ENCODE assay signal across 27 cellular contexts in the genomic region with DNA sequence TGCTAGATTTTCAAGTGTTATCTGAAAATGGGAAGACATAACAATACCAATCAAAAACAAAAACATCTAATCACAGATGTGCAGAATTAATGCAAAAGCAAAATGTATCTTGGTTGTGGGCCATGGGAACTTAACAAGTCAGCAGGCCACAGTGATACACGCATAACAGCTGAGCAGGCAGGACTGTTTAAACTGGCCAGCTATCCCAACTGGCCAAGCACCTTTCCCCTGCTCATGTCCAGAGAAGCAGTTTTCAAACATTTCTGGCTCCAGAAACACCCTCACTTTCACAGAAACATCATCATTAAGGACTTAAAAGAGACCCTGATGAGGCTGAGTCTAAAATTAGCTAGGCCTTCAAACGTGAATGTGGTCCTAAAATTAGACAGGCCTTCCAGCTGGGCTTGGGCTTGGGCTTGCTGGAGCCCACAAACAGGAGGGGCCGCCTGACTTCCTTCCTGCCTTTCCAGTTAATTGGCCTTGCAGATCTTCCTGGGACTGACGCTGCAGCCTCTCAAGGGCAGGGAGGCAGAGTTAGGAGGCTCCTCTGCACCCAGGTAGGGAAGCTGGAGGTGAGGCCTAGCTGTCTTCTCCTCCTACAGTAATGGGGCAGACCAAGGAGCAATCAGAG.
DNase-seq lines count a peak whose midpoint lies in the region; ATAC-seq and TF ChIP-seq lines count a peak whose summit lies in the region.
"Had no signal": no experiment of that assay in that cellular context is flagged by ENCODE, and none has a peak within 500 bp of the region (broad histone marks: within the 10 kb centered on the region; RNA-seq: fewer than 3 reads in every experiment).

No MANE protein-coding gene starts in this region.

- no peak overlapping the region for H3K27ac ChIP-seq in IMR-90 (ENCODE audit: insufficient read depth, low read length)
- H3K27ac ChIP-seq in left ventricle myocardium inferior (replicated peaks) = peak overlapping the region; percentile 68
- peak overlapping the region; percentile 5 for H3K27ac ChIP-seq in skeletal muscle tissue (ENCODE audit: low read depth, low read length)
- H3K27ac ChIP-seq: colonic mucosa, upper lobe of right lung had no signal

- 74% methylated on average over 3 of the region's 4 CpGs; no CpG with 5 or more reads in 1 of the 2 experiments for WGBS in IMR-90 (ENCODE audit: extremely low coverage in 2 of 2, insufficient read length in 1 of 2), 2 experiments

- POLR2A ChIA-PET in IMR-90 (lab: Charles Lee; ENCODE audit: unreplicated experiment) (no interaction called here), MCF 10A (lab: Yijun Ruan, JAX) (interaction anchor here (1.3 kb wide), 1 partner anchor 11 kb away, joined by 4 read pairs; no protein-coding TSS in a partner anchor)

- no peak overlapping the region for H4K5ac ChIP-seq in IMR-90 (ENCODE audit: low read depth, low read length)

- no peak overlapping the region for H3K56ac ChIP-seq in IMR-90 (ENCODE audit: extremely low read depth, insufficient read depth, low read length)

- no peak overlapping the region for H2AK9ac ChIP-seq in IMR-90 (replicated peaks; ENCODE audit: low read depth, low read length, poor library complexity)

- H3K14ac ChIP-seq in IMR-90 (replicated peaks; ENCODE audit: low read depth, low read length) = no peak overlapping the region

- H3K18ac ChIP-seq in IMR-90 (ENCODE audit: low read depth, low read length) = no peak overlapping the region

- dilution Hi-C loops in IMR-90 (cut with HindIII; ENCODE audit: low sequenced_read_pairs, unreplicated experiment) = no loop called here

- H4K91ac ChIP-seq in IMR-90 (ENCODE audit: insufficient read depth, low read depth, low read length) = no peak overlapping the region

- no peaks in the 10 kb centered on the region for H4K20me1 ChIP-seq in IMR-90 (ENCODE audit: insufficient read depth, low read length)

- in situ Hi-C loops in IMR-90 (cut with MboI; ENCODE audit: low sequenced_read_pairs) = no loop called here

- no peak overlapping the region for H2BK20ac ChIP-seq in IMR-90 (ENCODE audit: low read depth, low read length)

- H2BK5ac ChIP-seq in IMR-90 (ENCODE audit: low read depth, low read length, poor library complexity, severe bottlenecking) = no peak overlapping the region

- no peak overlapping the region for H2AK5ac ChIP-seq in IMR-90 (ENCODE audit: low read depth, low read length)

- H3K4me2 ChIP-seq in IMR-90 (ENCODE audit: low read depth, low read length) = no peak overlapping the region

- H3K27me3 Mint-ChIP-seq in MCF 10A (ENCODE audit: insufficient read depth, unreplicated experiment) = no peaks in the 10 kb centered on the region
- H3K27me3 Mint-ChIP-seq: activated naive CD4-positive, alpha-beta T cell treated with anti-CD3 and anti-CD28 coated beads, Interleukin-2, amount 10 ng/mL, durations not matched to agents 7 days and 5 days; effector memory CD8-positive, alpha-beta T cell had no signal

- no peaks in the 10 kb centered on the region for H3K4me1 Mint-ChIP-seq in MCF 10A (ENCODE audit: insufficient read depth, unreplicated experiment)
- H3K4me1 Mint-ChIP-seq: stimulated activated effector memory CD8-positive, alpha-beta T cell treated with anti-CD3 and anti-CD28 coated beads, Interleukin-12 subunit alpha, Interleukin-12 subunit beta, amount 100 ng/mL, for 72 hours had no signal

- TF ChIP-seq POLR2A in IMR-90 (IDR thresholded peaks at IDR 0.05; ENCODE audit: low read depth, low read length) = no peak

- no peaks in the 10 kb centered on the region for H3K27me3 ChIP-seq in IMR-90 (ENCODE audit: control insufficient read depth, insufficient read depth, low read length)
- H3K27me3 ChIP-seq in left ventricle myocardium inferior (ENCODE audit: low read depth) = no peaks in the 10 kb centered on the region
- H3K27me3 ChIP-seq in skeletal muscle tissue (ENCODE audit: control insufficient read depth in 3 of 3, insufficient read depth in 3 of 3, low read length in 3 of 3) = no peaks in the 10 kb centered on the region
- H3K27me3 ChIP-seq: colonic mucosa, upper lobe of right lung had no signal

- no peak overlapping the region for H3K9ac ChIP-seq in IMR-90 (ENCODE audit: low read depth, low read length)
- H3K9ac ChIP-seq in skeletal muscle tissue (ENCODE audit: low read depth in 1 of 3, low read length in 3 of 3) = no peak overlapping the region

- CTCF ChIA-PET in IMR-90 (lab: Yijun Ruan, JAX) (no interaction called here), MCF 10A (lab: Yijun Ruan, JAX) (no interaction called here)

- no peak overlapping the region for H3K27ac Mint-ChIP-seq in MCF 10A (ENCODE audit: low read depth, unreplicated experiment)
- H3K27ac Mint-ChIP-seq: activated naive CD4-positive, alpha-beta T cell treated with anti-CD3 and anti-CD28 coated beads, Interleukin-2, amount 10 ng/mL, durations not matched to agents 7 days and 5 days; activated T-helper 1 cell treated with anti-CD3 and anti-CD28 coated beads, Interleukin-12 subunit alpha, Interleukin-12 subunit beta, Interleukin-2, Interleukin-4 antibody, amounts not matched to agents 30 ng/mL and 10 ng/mL and 1 ng/mL, durations not matched to agents 14 hours and 24 hours and 36 hours; effector memory CD8-positive, alpha-beta T cell; stimulated activated effector memory CD8-positive, alpha-beta T cell treated with anti-CD3 and anti-CD28 coated beads, Interleukin-12 subunit alpha, Interleukin-12 subunit beta, amount 100 ng/mL, for 72 hours; WTC11 had no signal

- H3K4me3 ChIP-seq in IMR-90 (ENCODE audit: insufficient read depth, low read depth, low read length) (no peak overlapping the region), left ventricle myocardium inferior (no peak overlapping the region), skeletal muscle tissue (ENCODE audit: low read length in 3 of 3) (no peak overlapping the region)
- H3K4me3 ChIP-seq: colonic mucosa, upper lobe of right lung had no signal

- H4K8ac ChIP-seq in IMR-90 (ENCODE audit: low read depth in 2 of 2, low read length in 2 of 2) = no peak overlapping the region

- no peak overlapping the region for H3K4me3 Mint-ChIP-seq in MCF 10A (ENCODE audit: unreplicated experiment)
- H3K4me3 Mint-ChIP-seq: activated naive CD4-positive, alpha-beta T cell treated with anti-CD3 and anti-CD28 coated beads, Interleukin-2, amount 10 ng/mL, durations not matched to agents 7 days and 5 days; activated T-helper 1 cell treated with anti-CD3 and anti-CD28 coated beads, Interleukin-12 subunit alpha, Interleukin-12 subunit beta, Interleukin-2, Interleukin-4 antibody, amounts not matched to agents 30 ng/mL and 10 ng/mL and 1 ng/mL, durations not matched to agents 14 hours and 24 hours and 36 hours; CD14-positive monocyte; effector memory CD8-positive, alpha-beta T cell; stimulated activated effector memory CD8-positive, alpha-beta T cell treated with anti-CD3 and anti-CD28 coated beads, Interleukin-12 subunit alpha, Interleukin-12 subunit beta, amount 100 ng/mL, for 72 hours; WTC11 had no signal

- no peak for ATAC-seq in IMR-90 (ENCODE audit: low read depth)
- no peak for ATAC-seq in GM21786 (IDR thresholded peaks at IDR 0.05; ENCODE audit: unreplicated experiment)
- ATAC-seq: effector memory CD8-positive, alpha-beta T cell; naive thymus-derived CD4-positive, alpha-beta T cell; stimulated activated effector memory CD8-positive, alpha-beta T cell treated with anti-CD3 and anti-CD28 coated beads, Interleukin-12 subunit alpha, Interleukin-12 subunit beta, amount 100 ng/mL, for 72 hours; upper lobe of right lung; WTC11 had no signal

- no peaks in the 10 kb centered on the region for H3K79me1 ChIP-seq in IMR-90 (ENCODE audit: low read depth in 1 of 2, low read length in 2 of 2)

- no peaks in the 10 kb centered on the region for H3K9me1 ChIP-seq in IMR-90 (ENCODE audit: insufficient read depth, low read length)

- H2BK15ac ChIP-seq in IMR-90 (ENCODE audit: low read depth, low read length) = no peak overlapping the region

- no peak for DNase-seq in IMR-90
- peak; percentile 54 for DNase-seq in UCSD-AML1 (lab: John Stamatoyannopoulos, UW; ENCODE audit: unreplicated experiment)
- DNase-seq in left ventricle myocardium inferior = peak; percentile 30
- no peak for DNase-seq in MCF 10A (ENCODE audit: unreplicated experiment)
- no peak for DNase-seq in DMS 273 (lab: John Stamatoyannopoulos, UW; ENCODE audit: unreplicated experiment)
- DNase-seq: activated naive CD4-positive, alpha-beta T cell treated with anti-CD3 and anti-CD28 coated beads, Interleukin-2, amount 10 ng/mL, durations not matched to agents 7 days and 5 days; colonic mucosa; effector memory CD8-positive, alpha-beta T cell; erythroblast; naive thymus-derived CD4-positive, alpha-beta T cell; NCI-H1105; NCI-H187 treated with DMSO at 0.1 percent for 48 hours; NCI-H2171 treated with DMSO at 0.1 percent for 48 hours; NCI-H524; SIG-M5; stimulated activated CD4-positive, alpha-beta T cell treated with anti-CD3 and anti-CD28 coated beads, Interleukin-12 subunit alpha, Interleukin-12 subunit beta, amount 100 ng/mL, for 4 hours; stimulated activated CD4-positive, alpha-beta T cell treated with anti-CD3 and anti-CD28 coated beads, Interleukin-4, amount 100 ng/mL, for 1 hour; substantia nigra; SW 1271; T-helper 9 cell; upper lobe of right lung had no signal

- no TSS peak for BruUV-seq in IMR-90 (replicated peaks; lab: Mats Ljungman, UMichigan)
- no TSS peak for BruUV-seq in MCF 10A (replicated peaks; lab: Mats Ljungman, UMichigan)

- H2AFZ ChIP-seq in IMR-90 (replicated peaks; ENCODE audit: low read length, poor library complexity) = peak overlapping the region; percentile 6

- no peak for TF ChIP-seq RAD21 in IMR-90 (IDR thresholded peaks at IDR 0.05; ENCODE audit: low read length)

- no peak overlapping the region for H2BK120ac ChIP-seq in IMR-90 (ENCODE audit: low read depth, low read length)

- no peaks in the 10 kb centered on the region for H3K36me3 Mint-ChIP-seq in MCF 10A (ENCODE audit: insufficient read depth, unreplicated experiment)
- H3K36me3 Mint-ChIP-seq: activated naive CD4-positive, alpha-beta T cell treated with anti-CD3 and anti-CD28 coated beads, Interleukin-2, amount 10 ng/mL, durations not matched to agents 7 days and 5 days; CD14-positive monocyte; naive thymus-derived CD4-positive, alpha-beta T cell; stimulated activated effector memory CD8-positive, alpha-beta T cell treated with anti-CD3 and anti-CD28 coated beads, Interleukin-12 subunit alpha, Interleukin-12 subunit beta, amount 100 ng/mL, for 72 hours; WTC11 had no signal

- H3K36me3 ChIP-seq in IMR-90 (ENCODE audit: control insufficient read depth, insufficient read depth, low read length) = no peaks in the 10 kb centered on the region
- H3K36me3 ChIP-seq in left ventricle myocardium inferior = no peaks in the 10 kb centered on the region
- H3K36me3 ChIP-seq in skeletal muscle tissue (ENCODE audit: control insufficient read depth in 3 of 3, insufficient read depth in 3 of 3, low read length in 3 of 3) = no peaks in the 10 kb centered on the region
- H3K36me3 ChIP-seq: colonic mucosa, upper lobe of right lung had no signal

- H3K4ac ChIP-seq in IMR-90 (ENCODE audit: low read depth, low read length) = no peak overlapping the region

- TF ChIP-seq CTCF in IMR-90 (conservative IDR thresholded peaks at IDR 0.05; ENCODE audit: low read depth, low read length) (no peak), left ventricle myocardium inferior (IDR thresholded peaks at IDR 0.05; ENCODE audit: borderline replicate concordance) (no peak), MCF 10A (IDR thresholded peaks at IDR 0.05; ENCODE audit: unreplicated experiment) (no peak)

- H3K9me3 ChIP-seq in IMR-90 (ENCODE audit: control insufficient read depth, insufficient read depth, low read length) (no peaks in the 10 kb centered on the region), left ventricle myocardium inferior (replicated peaks) (no peaks in the 10 kb centered on the region), skeletal muscle tissue (ENCODE audit: control insufficient read depth in 3 of 3, low read length in 3 of 3) (no peaks in the 10 kb centered on the region)
- H3K9me3 ChIP-seq: colonic mucosa, upper lobe of right lung had no signal

- peaks cover 2% of the 10 kb centered on the region; the same call in 1 of the 2 replicates for H3K4me1 ChIP-seq in IMR-90 (ENCODE audit: control insufficient read depth, insufficient read depth, low read length)
- peaks cover 21% of the 10 kb centered on the region for H3K4me1 ChIP-seq in left ventricle myocardium inferior
- peaks cover 7 to 11% (median 7%) of the 10 kb centered on the region in 3 donors for H3K4me1 ChIP-seq in skeletal muscle tissue (ENCODE audit: control insufficient read depth in 3 of 3, insufficient read depth in 3 of 3, low read length in 3 of 3)
- H3K4me1 ChIP-seq: colonic mucosa had no signal

- no peak overlapping the region for H3K23ac ChIP-seq in IMR-90 (ENCODE audit: low read depth, low read length)

- no peaks in the 10 kb centered on the region for H3K9me3 Mint-ChIP-seq in MCF 10A (ENCODE audit: unreplicated experiment)
- H3K9me3 Mint-ChIP-seq: activated naive CD4-positive, alpha-beta T cell treated with anti-CD3 and anti-CD28 coated beads, Interleukin-2, amount 10 ng/mL, durations not matched to agents 7 days and 5 days; activated T-helper 1 cell treated with anti-CD3 and anti-CD28 coated beads, Interleukin-12 subunit alpha, Interleukin-12 subunit beta, Interleukin-2, Interleukin-4 antibody, amounts not matched to agents 30 ng/mL and 10 ng/mL and 1 ng/mL, durations not matched to agents 14 hours and 24 hours and 36 hours; effector memory CD8-positive, alpha-beta T cell; naive thymus-derived CD4-positive, alpha-beta T cell; stimulated activated effector memory CD8-positive, alpha-beta T cell treated with anti-CD3 and anti-CD28 coated beads, Interleukin-12 subunit alpha, Interleukin-12 subunit beta, amount 100 ng/mL, for 72 hours; WTC11 had no signal

- intact Hi-C loops in IMR-90 (cut with micrococcal nuclease) (no loop called here), left ventricle myocardium inferior (cut with micrococcal nuclease) (no loop called here), MCF 10A (cut with micrococcal nuclease) (no loop called here)

Comparison
In these comparisons a context has a peak if more than half of its experiments do, and no peak if none do; other contexts are left out.
1. DNase-seq: peak in UCSD-AML1 (single experiment) and left ventricle myocardium inferior (single experiment); none in IMR-90 (single experiment), MCF 10A (single experiment) and DMS 273 (single experiment).